ENCODE assay signal across 8 cellular contexts in genomic region chr9:23394189-23394588, GRCh38.
"Had no signal": no experiment of that assay in that cellular context is flagged by ENCODE, and none has a peak within 500 bp of the region (broad histone marks: within the 10 kb centered on the region; RNA-seq: fewer than 3 reads in every experiment).

No MANE protein-coding gene starts in this region.

- ATAC-seq: GM12878 had no signal

- H3K4me3 ChIP-seq: GM12878 had no signal

- FAIRE-seq: G401.6, GM12878, GM12891, GM12892, GM18507, GM19239 had no signal

- DNase-seq: GDM1, GF-D8 had no signal
